ENCODE assay signal across 16 cellular contexts in genomic region chr17:50214986-50215730, GRCh38. TPM values are rescaled to one million over a fixed set of nuclear protein-coding genes. Genes with fewer than 3 reads are reported as not detected.
DNase-seq lines count a peak whose midpoint lies in the region; FAIRE-seq and TF ChIP-seq lines count a peak whose summit lies in the region.
"Had no signal": no experiment of that assay in that cellular context is flagged by ENCODE, and none has a peak within 500 bp of the region (broad histone marks: within the 10 kb centered on the region; RNA-seq: fewer than 3 reads in every experiment).

No MANE protein-coding gene starts in this region.

- H3K27ac ChIP-seq in astrocyte (ENCODE audit: low read depth, low read length) (peak overlapping the region; percentile 29), neuronal stem cell (replicated peaks; ENCODE audit: low read length) (no peak overlapping the region), uterus (peak overlapping the region; percentile 96 to 98)

- H2BK5ac ChIP-seq in neuronal stem cell (ENCODE audit: low read length): no peak overlapping the region

- H2BK15ac ChIP-seq in neuronal stem cell (ENCODE audit: low read length): peak overlapping the region; percentile 47

- no peak overlapping the region for H2AK5ac ChIP-seq in neuronal stem cell (ENCODE audit: low read depth, low read length)

- no peak overlapping the region for H3K4me3 ChIP-seq in astrocyte (ENCODE audit: insufficient read depth, low read depth, low read length)
- no peak overlapping the region for H3K4me3 ChIP-seq in fibroblast of villous mesenchyme (ENCODE audit: low read depth, low read length)
- H3K4me3 ChIP-seq in neuronal stem cell (ENCODE audit: low read length in 2 of 2): no peak overlapping the region
- H3K4me3 ChIP-seq in uterus: no peak overlapping the region

- H3K4me2 ChIP-seq in astrocyte (ENCODE audit: low read length) (no peak overlapping the region), neuronal stem cell (ENCODE audit: insufficient read depth, low read length, poor library complexity, severe bottlenecking) (no peak overlapping the region)

- no peaks in the 10 kb centered on the region for H4K20me1 ChIP-seq in astrocyte (ENCODE audit: insufficient read depth, low read length)

- no CpG with 5 or more reads among the region's 8 CpGs for WGBS in neuronal stem cell (ENCODE audit: extremely low coverage in 2 of 2, insufficient read length in 2 of 2, insufficient replicate concordance in 1 of 2), 2 donors

- no peak overlapping the region for H2BK120ac ChIP-seq in neuronal stem cell (ENCODE audit: low read depth, low read length)

- peaks cover 5% of the 10 kb centered on the region for H3K36me3 Mint-ChIP-seq in astrocyte (ENCODE audit: low read depth, unreplicated experiment)
- H3K36me3 Mint-ChIP-seq: activated naive CD4-positive, alpha-beta T cell treated with anti-CD3 and anti-CD28 coated beads, Interleukin-2, amount 50 U/mL, for 24 hours had no signal

- H3K4ac ChIP-seq in neuronal stem cell (ENCODE audit: low read length): no peak overlapping the region

- no peak overlapping the region for H4K8ac ChIP-seq in neuronal stem cell (ENCODE audit: low read depth, low read length)

- H3K27me3 Mint-ChIP-seq in astrocyte (ENCODE audit: low read depth, unreplicated experiment): no peaks in the 10 kb centered on the region

- H4K91ac ChIP-seq in neuronal stem cell (ENCODE audit: low read depth, low read length, poor library complexity): no peak overlapping the region

- H3K36me3 ChIP-seq in astrocyte (ENCODE audit: insufficient read depth, low read length) (no peaks in the 10 kb centered on the region), neuronal stem cell (replicated peaks in 1 of 2; ENCODE audit: control insufficient read depth in 2 of 2, insufficient read depth in 2 of 2, low read length in 2 of 2) (no peaks in the 10 kb centered on the region), uterus (no peaks in the 10 kb centered on the region)

- FAIRE-seq in astrocyte (lab: Jason Lieb, UNC): no peak
- FAIRE-seq: endometrium, H54 had no signal

- peak; percentile 32 for DNase-seq in astrocyte (ENCODE audit: low read depth)
- DNase-seq in fibroblast of villous mesenchyme (ENCODE audit: low read depth): peak; percentile 91
- no peak for DNase-seq in neuronal stem cell (ENCODE audit: low spot score)
- peak; percentile 37 to 56 for DNase-seq in uterus
- no peak for DNase-seq in T-helper 2 cell
- no peak for DNase-seq in COLO668 (lab: John Stamatoyannopoulos, UW; ENCODE audit: unreplicated experiment)
- no peak for DNase-seq in activated CD4-positive, alpha-beta T cell treated with anti-CD3 and anti-CD28 coated beads, Interleukin-2, amount 50 U/mL, for 4 hours
- DNase-seq: activated CD4-positive, alpha-beta T cell treated with anti-CD3 and anti-CD28 coated beads for 1 hour; NCI-H1417 treated with DMSO at 0.1 percent for 48 hours; stimulated activated CD4-positive, alpha-beta T cell treated with anti-CD3 and anti-CD28 coated beads, Interleukin-4, amount 100 ng/mL, for 1 hour had no signal

- peaks cover 74% of the 10 kb centered on the region for H3K4me1 Mint-ChIP-seq in astrocyte (ENCODE audit: low read depth, unreplicated experiment)

- no peak overlapping the region for H3K23ac ChIP-seq in neuronal stem cell (ENCODE audit: low read depth, low read length, poor library complexity)

- H3K79me1 ChIP-seq in neuronal stem cell (ENCODE audit: low read depth, low read length): no peaks in the 10 kb centered on the region

- intact Hi-C loops in uterus (cut with DNase I; ENCODE audit: low total_unique reads): no loop called here

- H3K14ac ChIP-seq in neuronal stem cell (ENCODE audit: low read length): no peak overlapping the region

- H3K4me3 Mint-ChIP-seq in astrocyte (ENCODE audit: unreplicated experiment): peak overlapping the region; percentile 57
- H3K4me3 Mint-ChIP-seq: activated naive CD4-positive, alpha-beta T cell treated with anti-CD3 and anti-CD28 coated beads, Interleukin-2, amount 50 U/mL, for 24 hours; central memory CD8-positive, alpha-beta T cell; T-helper 2 cell treated with Interferon-gamma antibody and Interleukin-4, amounts not matched to agents 5 μg/mL and 100 μg/mL, for 36 hours had no signal

- no peak for TF ChIP-seq CTCF in astrocyte (IDR thresholded peaks at IDR 0.05; ENCODE audit: insufficient read depth, low read depth, low read length)
- no peak for TF ChIP-seq CTCF in fibroblast of villous mesenchyme (IDR thresholded peaks at IDR 0.05; ENCODE audit: insufficient read depth, low read depth, low read length)
- TF ChIP-seq CTCF in uterus (IDR thresholded peaks at IDR 0.05): no peak

- H3K9me3 ChIP-seq in astrocyte (ENCODE audit: insufficient read depth, low read depth, low read length): no peaks in the 10 kb centered on the region
- peaks cover 0 to 2% of the 10 kb centered on the region in 2 donors for H3K9me3 ChIP-seq in neuronal stem cell (replicated peaks in 1 of 2; ENCODE audit: control insufficient read depth in 2 of 2, insufficient read depth in 1 of 2, low read depth in 1 of 2, low read length in 2 of 2)
- no peaks in the 10 kb centered on the region for H3K9me3 ChIP-seq in uterus

- H3K79me2 ChIP-seq in astrocyte (ENCODE audit: insufficient read depth, low read length): peaks cover 19% of the 10 kb centered on the region

- H3K9me3 Mint-ChIP-seq in astrocyte (ENCODE audit: unreplicated experiment): no peaks in the 10 kb centered on the region
- H3K9me3 Mint-ChIP-seq: activated naive CD4-positive, alpha-beta T cell treated with anti-CD3 and anti-CD28 coated beads, Interleukin-2, amount 50 U/mL, for 24 hours; central memory CD8-positive, alpha-beta T cell; T-helper 2 cell treated with Interferon-gamma antibody and Interleukin-4, amounts not matched to agents 5 μg/mL and 100 μg/mL, for 36 hours had no signal

- no peak for TF ChIP-seq POLR2A in uterus (IDR thresholded peaks at IDR 0.05)

- no peak overlapping the region for H2AFZ ChIP-seq in astrocyte (ENCODE audit: low read depth, low read length)
- no peak overlapping the region for H2AFZ ChIP-seq in neuronal stem cell (ENCODE audit: low read length)

- H3K4me1 ChIP-seq in astrocyte (ENCODE audit: insufficient read depth, low read length) (peaks cover 60% of the 10 kb centered on the region), neuronal stem cell (ENCODE audit: control insufficient read depth in 2 of 2, insufficient read depth in 1 of 2, low read depth in 1 of 2, low read length in 2 of 2) (peaks cover 22 to 28% of the 10 kb centered on the region in 2 donors), uterus (peaks cover 21 to 26% of the 10 kb centered on the region in 2 donors)

- H3K9ac ChIP-seq in astrocyte (ENCODE audit: low read length) (peak overlapping the region; percentile 5), neuronal stem cell (ENCODE audit: low read depth, low read length, poor library complexity) (no peak overlapping the region)

- H3K27me3 ChIP-seq in astrocyte (ENCODE audit: insufficient read depth, low read length) (no peaks in the 10 kb centered on the region), neuronal stem cell (ENCODE audit: control insufficient read depth in 3 of 3, insufficient read depth in 3 of 3, low read depth in 1 of 3, low read length in 3 of 3) (peaks cover 0 to 10% (median 0%) of the 10 kb centered on the region in 3 experiments), uterus (no peaks in the 10 kb centered on the region)

- H2BK12ac ChIP-seq in neuronal stem cell (ENCODE audit: low read length): no peak overlapping the region

- H3K18ac ChIP-seq in neuronal stem cell (ENCODE audit: low read length): no peak overlapping the region

- peak overlapping the region; percentile 100 for H3K27ac Mint-ChIP-seq in astrocyte (ENCODE audit: unreplicated experiment)
- H3K27ac Mint-ChIP-seq: activated naive CD4-positive, alpha-beta T cell treated with anti-CD3 and anti-CD28 coated beads, Interleukin-2, amount 50 U/mL, for 24 hours; T-helper 2 cell treated with Interferon-gamma antibody and Interleukin-4, amounts not matched to agents 5 μg/mL and 100 μg/mL, for 36 hours had no signal

RNA-seq across cellular contexts. Expression of gene COL1A1, which starts 13.7 kb away (rescaled TPM):
- total RNA-seq in astrocyte (12,796 and 18,656 TPM in 2 replicates), fibroblast of villous mesenchyme (2,749 and 5,894 TPM in 2 replicates), uterus (1,000 to 10,000 TPM in 1 of 4 donors, 100 to 1,000 TPM in 2, 10 to 100 TPM in 1; 59.4 to 4,880 (median 491) TPM)
- polyA plus RNA-seq in neuronal stem cell (2013, experiment 1 of 2): 17.9 TPM
- polyA plus RNA-seq in neuronal stem cell (2013, experiment 2 of 2): 18.4 TPM

RNA-seq across cellular contexts. Expression of gene SGCA, which starts 49.4 kb away (rescaled TPM):
- total RNA-seq in astrocyte (0.32 TPM in 1 of 2 replicates, not detected in the other), fibroblast of villous mesenchyme (0.32 TPM in 1 of 2 replicates, not detected in the other), uterus (100 to 1,000 TPM in 1 of 4 donors, 10 to 100 TPM in 1, under 1 TPM in 1, not detected in 1; 0.90 to 119 (median 19.6) TPM)
- 0.57 TPM for polyA plus RNA-seq in neuronal stem cell (2013, experiment 1 of 2)
- 0.35 TPM for polyA plus RNA-seq in neuronal stem cell (2013, experiment 2 of 2)
- total RNA-seq: renal cortical epithelial cell had no signal

RNA-seq across cellular contexts. Expression of gene TMEM92, which starts 59.1 kb away (rescaled TPM):
- total RNA-seq in astrocyte: 18.3 and 28.2 TPM in 2 replicates
- under 0.01 TPM in 1 of 2 replicates, not detected in the other for total RNA-seq in fibroblast of villous mesenchyme
- 5.0 TPM for polyA plus RNA-seq in neuronal stem cell (2013, experiment 1 of 2)
- 5.5 TPM for polyA plus RNA-seq in neuronal stem cell (2013, experiment 2 of 2)
- under 1 TPM in 2 of 4 donors, not detected in 2; 0.07 to 0.91 TPM for total RNA-seq in uterus

Comparison
In these comparisons a context has a peak if more than half of its experiments do, and no peak if none do; other contexts are left out.
1. DNase-seq: peak in astrocyte (single experiment), fibroblast of villous mesenchyme (single experiment) and uterus (2 of 2); none in neuronal stem cell (single experiment), T-helper 2 cell (0 of 5), COLO668 (single experiment) and activated CD4-positive, alpha-beta T cell treated with anti-CD3 and anti-CD28 coated beads, Interleukin-2, amount 50 U/mL, for 4 hours (0 of 2).
2. RNA of gene TMEM92, which starts 59.1 kb away (total RNA-seq): 18.3 to 28.2 TPM in astrocyte; 0.07 to 0.91 TPM in uterus and under 0.01 TPM in fibroblast of villous mesenchyme; every median in the first group is over 10 times any median in the second.